9 cellular contexts compared by ENCODE assay signal in genomic region chr6:98946266-98946817, GRCh38. TPM values are rescaled to one million over a fixed set of nuclear protein-coding genes. Genes with fewer than 3 reads are reported as not detected.
DNase-seq lines count a peak whose midpoint lies in the region; ATAC-seq, FAIRE-seq and TF ChIP-seq lines count a peak whose summit lies in the region.
"Had no signal": no experiment of that assay in that cellular context is flagged by ENCODE, and none has a peak within 500 bp of the region (broad histone marks: within the 10 kb centered on the region; RNA-seq: fewer than 3 reads in every experiment).

No MANE protein-coding gene starts in this region.

- no peak for DNase-seq in activated CD4-positive, alpha-beta T cell treated with anti-CD3 and anti-CD28 coated beads for 36 hours
- DNase-seq in activated CD4-positive, alpha-beta T cell treated with anti-CD3 and anti-CD28 coated beads for 4 hours: no peak
- no peak for DNase-seq in activated CD8-positive, alpha-beta T cell treated with anti-CD3 and anti-CD28 coated beads for 36 hours
- DNase-seq in keratinocyte (ENCODE audit: low read depth, low spot score) (no peak), suprapubic skin (ENCODE audit: low spot score in 2 of 2) (no peak), NCI-H748 (lab: John Stamatoyannopoulos, UW; ENCODE audit: unreplicated experiment) (no peak)
- DNase-seq in stimulated activated CD4-positive, alpha-beta T cell treated with anti-CD3 and anti-CD28 coated beads, Interleukin-4, amount 100 ng/mL, for 4 hours: no peak
- DNase-seq in central memory CD4-positive, alpha-beta T cell: no peak
- DNase-seq: NCI-H2227 treated with DMSO at 0.1 percent for 48 hours had no signal

- no peaks in the 10 kb centered on the region for H3K4me1 ChIP-seq in keratinocyte (ENCODE audit: control insufficient read depth, extremely low read depth, insufficient read depth, low read length)
- H3K4me1 ChIP-seq in suprapubic skin: peaks cover 27% of the 10 kb centered on the region

- TF ChIP-seq EP300 in suprapubic skin (IDR thresholded peaks at IDR 0.05): no peak

- H3K79me2 ChIP-seq in keratinocyte (ENCODE audit: control insufficient read depth, insufficient read depth, low read length): peaks cover 36% of the 10 kb centered on the region

- H3K9ac ChIP-seq in keratinocyte (ENCODE audit: control insufficient read depth, extremely low read depth, insufficient read depth, low read length): peak overlapping the region; percentile 88

- WGBS in suprapubic skin: 72% methylated on average over 9 of the region's 9 CpGs

- peak overlapping the region; percentile 74 to 93 (median 87) for H3K4me3 ChIP-seq in keratinocyte (ENCODE audit: control insufficient read depth in 2 of 3, extremely low read depth in 1 of 3, insufficient read depth in 2 of 3, low read depth in 1 of 3, low read length in 3 of 3)
- H3K4me3 ChIP-seq in suprapubic skin: peak overlapping the region; percentile 93

- CTCF ChIA-PET in activated CD4-positive, alpha-beta T cell treated with anti-CD3 and anti-CD28 coated beads for 36 hours (lab: Charles Lee): no interaction called here
- CTCF ChIA-PET in activated CD8-positive, alpha-beta T cell treated with anti-CD3 and anti-CD28 coated beads for 36 hours (lab: Charles Lee): interaction anchor here (1.0 kb wide), 1 partner anchor 14 kb away, joined by 3 read pairs; no protein-coding TSS in a partner anchor

- H3K4me1 Mint-ChIP-seq in activated CD4-positive, alpha-beta T cell treated with anti-CD3 and anti-CD28 coated beads for 36 hours: peaks cover 39% of the 10 kb centered on the region
- peaks cover 38% of the 10 kb centered on the region for H3K4me1 Mint-ChIP-seq in activated CD8-positive, alpha-beta T cell treated with anti-CD3 and anti-CD28 coated beads for 36 hours (ENCODE audit: low read depth)

- POLR2A ChIA-PET in activated CD4-positive, alpha-beta T cell treated with anti-CD3 and anti-CD28 coated beads for 36 hours (lab: Charles Lee): no interaction called here
- POLR2A ChIA-PET in activated CD8-positive, alpha-beta T cell treated with anti-CD3 and anti-CD28 coated beads for 36 hours (lab: Charles Lee): no interaction called here

- H3K36me3 Mint-ChIP-seq in activated CD4-positive, alpha-beta T cell treated with anti-CD3 and anti-CD28 coated beads for 36 hours (ENCODE audit: low read depth): peaks cover 24% of the 10 kb centered on the region
- peaks cover 29% of the 10 kb centered on the region for H3K36me3 Mint-ChIP-seq in activated CD8-positive, alpha-beta T cell treated with anti-CD3 and anti-CD28 coated beads for 36 hours (ENCODE audit: low read depth)

- peak overlapping the region; percentile 90 for H2AFZ ChIP-seq in keratinocyte (ENCODE audit: control insufficient read depth, low read length)

- no peak for TF ChIP-seq POLR2A in suprapubic skin (IDR thresholded peaks at IDR 0.05)

- H3K9me3 ChIP-seq in keratinocyte (ENCODE audit: control insufficient read depth, low read depth, low read length): no peaks in the 10 kb centered on the region
- no peaks in the 10 kb centered on the region for H3K9me3 ChIP-seq in suprapubic skin

- intact Hi-C loops in activated CD4-positive, alpha-beta T cell treated with anti-CD3 and anti-CD28 coated beads for 36 hours (cut with DNase I, micrococcal nuclease): loop anchor here (2.0 to 10.0 kb wide), 4 partner anchors 114 to 1664 kb away; partner anchors contain the start of genes COQ3 (in 1 of the 2), MMS22L (in 1 of the 2), PNISR (in 1 of the 2) and POU3F2 (in 1 of the 2)
- intact Hi-C loops in activated CD8-positive, alpha-beta T cell treated with anti-CD3 and anti-CD28 coated beads for 36 hours (cut with micrococcal nuclease): no loop called here

- FAIRE-seq in keratinocyte (lab: Jason Lieb, UNC): no peak

- H3K27me3 ChIP-seq in keratinocyte (ENCODE audit: control insufficient read depth, extremely low read depth, insufficient read depth, low read length) (no peaks in the 10 kb centered on the region), suprapubic skin (no peaks in the 10 kb centered on the region)

- no peaks in the 10 kb centered on the region for H4K20me1 ChIP-seq in keratinocyte (ENCODE audit: control insufficient read depth, extremely low read depth, insufficient read depth, low read length)

- H3K27ac Mint-ChIP-seq in activated CD4-positive, alpha-beta T cell treated with anti-CD3 and anti-CD28 coated beads for 36 hours: peak overlapping the region; percentile 97
- H3K27ac Mint-ChIP-seq in activated CD8-positive, alpha-beta T cell treated with anti-CD3 and anti-CD28 coated beads for 36 hours: peak overlapping the region; percentile 96

- no peak for TF ChIP-seq CTCF in activated CD8-positive, alpha-beta T cell treated with anti-CD3 and anti-CD28 coated beads for 36 hours (IDR thresholded peaks at IDR 0.05)
- TF ChIP-seq CTCF in keratinocyte (optimal IDR thresholded peaks at IDR 0.05 in 1 of 3, IDR thresholded peaks at IDR 0.05 in 1 of 3, conservative IDR thresholded peaks at IDR 0.05 in 1 of 3; ENCODE audit: extremely low read depth in 1 of 3, insufficient read depth in 2 of 3, low read length in 3 of 3) (no peak), suprapubic skin (IDR thresholded peaks at IDR 0.05) (no peak)

- H3K9me1 ChIP-seq in keratinocyte (ENCODE audit: control insufficient read depth, extremely low read depth, insufficient read depth, low read length): no peaks in the 10 kb centered on the region

- peak overlapping the region; percentile 93 for H3K4me3 Mint-ChIP-seq in activated CD4-positive, alpha-beta T cell treated with anti-CD3 and anti-CD28 coated beads for 36 hours
- peak overlapping the region; percentile 94 for H3K4me3 Mint-ChIP-seq in activated CD8-positive, alpha-beta T cell treated with anti-CD3 and anti-CD28 coated beads for 36 hours

- peak overlapping the region; percentile 85 for H3K27ac ChIP-seq in keratinocyte (ENCODE audit: control insufficient read depth, insufficient read depth, low read length)
- peak overlapping the region; percentile 92 for H3K27ac ChIP-seq in suprapubic skin

- ATAC-seq in activated CD4-positive, alpha-beta T cell treated with anti-CD3 and anti-CD28 coated beads for 36 hours: no peak
- ATAC-seq in activated CD8-positive, alpha-beta T cell treated with anti-CD3 and anti-CD28 coated beads for 36 hours: no peak

- H3K9me3 Mint-ChIP-seq in activated CD4-positive, alpha-beta T cell treated with anti-CD3 and anti-CD28 coated beads for 36 hours (ENCODE audit: low read depth): peaks cover 7% of the 10 kb centered on the region
- H3K9me3 Mint-ChIP-seq in activated CD8-positive, alpha-beta T cell treated with anti-CD3 and anti-CD28 coated beads for 36 hours: peaks cover 11% of the 10 kb centered on the region

- no peaks in the 10 kb centered on the region for H3K36me3 ChIP-seq in keratinocyte (ENCODE audit: control insufficient read depth in 2 of 2, extremely low read depth in 1 of 2, insufficient read depth in 2 of 2, low read length in 2 of 2)
- H3K36me3 ChIP-seq in suprapubic skin: no peaks in the 10 kb centered on the region

- H3K4me2 ChIP-seq in keratinocyte (ENCODE audit: control insufficient read depth, extremely low read depth, insufficient read depth, low read depth, low read length): peak overlapping the region; percentile 87

- H3K27me3 Mint-ChIP-seq in activated CD4-positive, alpha-beta T cell treated with anti-CD3 and anti-CD28 coated beads for 36 hours: no peaks in the 10 kb centered on the region
- peaks cover 2% of the 10 kb centered on the region for H3K27me3 Mint-ChIP-seq in activated CD8-positive, alpha-beta T cell treated with anti-CD3 and anti-CD28 coated beads for 36 hours

- dilution Hi-C loops in keratinocyte (cut with MboI; ENCODE audit: extremely low pct_ligation_motif_present, low sequenced_read_pairs): no loop called here

RNA-seq across cellular contexts. Expression of gene FBXL4, which starts 1.4 kb away (rescaled TPM):
- total RNA-seq in activated CD4-positive, alpha-beta T cell treated with anti-CD3 and anti-CD28 coated beads for 36 hours: 10 to 100 TPM; 16.2 to 16.5 TPM
- 10 to 100 TPM; 16.4 to 17.5 TPM for total RNA-seq in activated CD8-positive, alpha-beta T cell treated with anti-CD3 and anti-CD28 coated beads for 36 hours
- 12.5 to 19.9 TPM (median 17.4 TPM) in 3 replicates for polyA plus RNA-seq in keratinocyte
- 4.9 TPM for polyA plus RNA-seq in keratinocyte (2011; ENCODE audit: low read depth)
- polyA plus RNA-seq in keratinocyte (2011; cell fraction: cytosol; rRNA removed): 8.3 and 18.9 TPM in 2 replicates
- polyA plus RNA-seq in keratinocyte (2011; cell fraction: nucleus; rRNA removed): 19.7 and 23.0 TPM in 2 replicates
- polyA plus RNA-seq in keratinocyte (2012; ENCODE audit: low replicate concordance): 7.4 and 7.7 TPM in 2 replicates
- 7.6 to 28.2 TPM (median 25.0 TPM) in 3 replicates for polyA minus RNA-seq in keratinocyte
- 8.8 TPM for polyA minus RNA-seq in keratinocyte (2011; cell fraction: cytosol; rRNA and poly(A)+ RNA removed)
- polyA minus RNA-seq in keratinocyte (2011; cell fraction: nucleus; rRNA and poly(A)+ RNA removed): 14.2 and 32.6 TPM in 2 replicates
- total RNA-seq in suprapubic skin: 10 to 100 TPM; 14.5 to 26.7 (median 18.3) TPM
